21 cellular contexts compared by ENCODE assay signal in genomic region chr22:29390270-29390669, GRCh38.
"Had no signal": no experiment of that assay in that cellular context is flagged by ENCODE, and none has a peak within 500 bp of the region (broad histone marks: within the 10 kb centered on the region; RNA-seq: fewer than 3 reads in every experiment).

No MANE protein-coding gene starts in this region.

- H3K4me3 ChIP-seq: colonic mucosa, coronary artery, dorsolateral prefrontal cortex, esophagus muscularis mucosa, esophagus squamous epithelium, gastrocnemius medialis, gastroesophageal sphincter, heart left ventricle, heart right ventricle had no signal

- DNase-seq: colonic mucosa; cortex of kidney; dermis blood vessel endothelial cell; dorsolateral prefrontal cortex; effector CD4-positive, alpha-beta T cell; effector CD8-positive, alpha-beta T cell; effector memory CD4-positive, alpha-beta T cell; effector memory CD8-positive, alpha-beta T cell; erythroblast; esophagus squamous epithelium; foreskin fibroblast; foreskin keratinocyte; foreskin melanocyte; gastrocnemius medialis; glutamatergic neuron; heart left ventricle; heart right ventricle had no signal

- H3K27ac ChIP-seq: colonic mucosa, coronary artery, dorsolateral prefrontal cortex, epithelial cell of prostate, esophagus muscularis mucosa, esophagus squamous epithelium, foreskin keratinocyte, gastrocnemius medialis, gastroesophageal sphincter, heart left ventricle, heart right ventricle had no signal

- H3K36me3 ChIP-seq: colonic mucosa, gastrocnemius medialis had no signal

- H3K9me3 ChIP-seq: colonic mucosa, esophagus muscularis mucosa, esophagus squamous epithelium, gastrocnemius medialis, gastroesophageal sphincter, heart left ventricle, heart right ventricle had no signal
